Comparison of ENCODE assay signal across 10 cellular contexts in genomic region chr4:169225812-169226211, GRCh38. TPM values are rescaled to one million over a fixed set of nuclear protein-coding genes. Genes with fewer than 3 reads are reported as not detected.
A peak's percentile ranks its signal among the peaks of the same experiment; 100 is the strongest.
DNase-seq lines count a peak whose midpoint lies in the region; ATAC-seq and TF ChIP-seq lines count a peak whose summit lies in the region.
"Had no signal": no experiment of that assay in that cellular context is flagged by ENCODE, and none has a peak within 500 bp of the region (broad histone marks: within the 10 kb centered on the region; RNA-seq: fewer than 3 reads in every experiment).

No MANE protein-coding gene starts in this region.

- no peak for TF ChIP-seq POLR2A in Peyer's patch (IDR thresholded peaks at IDR 0.05)

- H3K4me3 ChIP-seq in muscle layer of duodenum (ENCODE audit: low read depth in 1 of 2, low read length in 2 of 2) (no peak overlapping the region), Peyer's patch (no peak overlapping the region)

- DNase-seq in RKO (ENCODE audit: low spot score) = peak; percentile 62
- DNase-seq in activated CD8-positive, alpha-beta memory T cell treated with anti-CD3 and anti-CD28 coated beads, Interleukin-2, amount 50 U/mL, for 48 hours = no peak
- DNase-seq in NCI-H1048 (lab: John Stamatoyannopoulos, UW) = no peak
- DNase-seq in Peyer's patch = no peak
- DNase-seq: NCI-H1092, Right ventricle myocardium superior had no signal

- ATAC-seq in GM18858 (IDR thresholded peaks at IDR 0.05; ENCODE audit: unreplicated experiment) = peak; percentile 32
- peak; percentile 31 for ATAC-seq in HG02642 (IDR thresholded peaks at IDR 0.05; ENCODE audit: poor library complexity, unreplicated experiment)
- no peak for ATAC-seq in GM18861 (IDR thresholded peaks at IDR 0.05; ENCODE audit: unreplicated experiment)

- TF ChIP-seq CTCF in Peyer's patch (IDR thresholded peaks at IDR 0.05) = no peak

- peak overlapping the region; percentile 1 for H3K27ac ChIP-seq in muscle layer of duodenum (ENCODE audit: low read length)
- H3K27ac ChIP-seq in Peyer's patch = peak overlapping the region in 2 of 4 donors; percentile 42 to 83

- H3K36me3 ChIP-seq in muscle layer of duodenum (ENCODE audit: control insufficient read depth in 1 of 2, insufficient read depth in 2 of 2, low read length in 2 of 2) (no peaks in the 10 kb centered on the region), Peyer's patch (no peaks in the 10 kb centered on the region)

- peaks cover 12 to 13% of the 10 kb centered on the region in 2 donors for H3K4me1 ChIP-seq in muscle layer of duodenum (ENCODE audit: control insufficient read depth in 1 of 2, insufficient read depth in 2 of 2, low read length in 2 of 2)
- H3K4me1 ChIP-seq in Peyer's patch = peaks cover 0 to 33% (median 4%) of the 10 kb centered on the region in 4 donors

- H3K9me3 ChIP-seq in muscle layer of duodenum (ENCODE audit: control insufficient read depth in 1 of 2, low read length in 2 of 2) (no peaks in the 10 kb centered on the region), Peyer's patch (no peaks in the 10 kb centered on the region)

- H3K27me3 ChIP-seq in muscle layer of duodenum (ENCODE audit: low read depth, low read length) (no peaks in the 10 kb centered on the region), Peyer's patch (no peaks in the 10 kb centered on the region)

RNA-seq across cellular contexts. Expression of gene SH3RF1, which starts 44.9 kb away (rescaled TPM):
- total RNA-seq in Peyer's patch = 10 to 100 TPM; 23.1 to 55.0 (median 48.1) TPM
